In the genomic region with DNA sequence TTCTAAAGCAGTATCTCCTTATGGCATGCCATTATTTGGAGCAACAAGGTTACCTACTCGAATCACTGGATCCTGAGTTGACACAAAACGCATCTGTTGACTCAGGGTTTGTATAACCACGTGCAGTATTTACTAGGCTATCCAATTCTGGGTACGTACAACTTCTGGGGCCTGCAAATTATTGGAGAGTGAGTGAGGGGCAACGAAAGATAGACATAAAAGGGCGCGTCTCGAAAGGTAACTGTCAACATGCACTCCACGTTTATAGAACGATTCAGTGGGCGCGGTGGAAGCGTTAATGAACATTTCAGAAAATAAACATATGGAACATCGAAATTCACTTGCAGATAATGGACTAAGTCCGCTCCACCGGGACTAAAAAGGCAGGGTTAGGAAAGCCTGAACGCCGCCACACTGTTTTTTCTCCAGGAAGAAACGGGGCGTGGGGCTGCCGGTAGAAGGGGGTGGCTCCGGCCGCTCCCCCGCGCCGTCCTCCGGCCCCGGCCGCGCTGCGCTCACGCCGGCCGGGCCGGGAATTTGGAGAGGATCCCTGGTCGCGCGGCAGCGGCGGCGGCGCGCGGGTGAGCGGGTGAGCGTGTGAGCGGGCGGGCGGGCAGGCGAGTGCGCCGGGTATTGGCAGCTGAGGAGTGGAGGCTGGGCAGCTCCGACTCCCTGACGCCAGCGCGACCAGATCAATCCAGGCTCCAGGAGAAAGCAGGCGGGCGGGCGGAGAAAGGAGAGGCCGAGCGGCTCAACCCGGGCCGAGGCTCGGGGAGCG, we compare ENCODE assay signal across 8 cellular contexts. TPM values are rescaled to one million over a fixed set of nuclear protein-coding genes. Genes with fewer than 3 reads are reported as not detected.
DNase-seq lines count a peak whose midpoint lies in the region; ATAC-seq and TF ChIP-seq lines count a peak whose summit lies in the region.

Gene SMAD1, plus strand, starts transcription at position 690 of the 778 bp plus-strand sequence. CDS start 32,761 bp downstream, outside the sequence.

- H3F3A ChIP-seq in PC-9 (ENCODE audit: insufficient read depth, low read depth) = no peaks in the 10 kb centered on the region; the same call in 1 of the 2 replicates

- peak within 1 kb of the TSS; percentile 57 for H3K27ac Mint-ChIP-seq in Caco-2 (ENCODE audit: unreplicated experiment)
- peak within 1 kb of the TSS; percentile 63 for H3K27ac Mint-ChIP-seq in activated naive CD8-positive, alpha-beta T cell treated with anti-CD3 and anti-CD28 coated beads, Interleukin-2, amount 50 U/mL, for 24 hours

- TF ChIP-seq CTCF in Caco-2 (IDR thresholded peaks at IDR 0.05; ENCODE audit: insufficient read depth in 1 of 2, low read depth in 1 of 2, low read length in 1 of 2, severe bottlenecking in 1 of 2, unreplicated experiment in 1 of 2) (no peak), PC-9 (conservative IDR thresholded peaks at IDR 0.05) (no peak), upper lobe of right lung (IDR thresholded peaks at IDR 0.05) (no peak)

- no peaks in the 10 kb centered on the region for H3K36me3 ChIP-seq in Caco-2 (ENCODE audit: control insufficient read depth, insufficient read depth, low read length)
- no peaks in the 10 kb centered on the region for H3K36me3 ChIP-seq in PC-9 (ENCODE audit: low read depth)
- H3K36me3 ChIP-seq in upper lobe of right lung = no peaks in the 10 kb centered on the region

- H3K36me3 Mint-ChIP-seq in Caco-2 (ENCODE audit: insufficient read depth, unreplicated experiment) = no peaks in the 10 kb centered on the region
- H3K36me3 Mint-ChIP-seq in activated naive CD8-positive, alpha-beta T cell treated with anti-CD3 and anti-CD28 coated beads, Interleukin-2, amount 50 U/mL, for 24 hours (ENCODE audit: low read depth) = peaks cover 5% of the 10 kb centered on the region

- no peak within 1 kb of the TSS for H3K4me3 Mint-ChIP-seq in Caco-2 (ENCODE audit: unreplicated experiment)
- H3K4me3 Mint-ChIP-seq in activated naive CD8-positive, alpha-beta T cell treated with anti-CD3 and anti-CD28 coated beads, Interleukin-2, amount 50 U/mL, for 24 hours = peak within 1 kb of the TSS; percentile 77

- peak within 1 kb of the TSS; percentile 71 for H3K27ac ChIP-seq in PC-9
- H3K27ac ChIP-seq in upper lobe of right lung = peak within 1 kb of the TSS; percentile 93

- POLR2A ChIA-PET in Caco-2 (lab: Charles Lee) (no interaction called here), PC-9 (lab: Charles Lee; ENCODE audit: unreplicated experiment) (interaction anchor here (0.6 kb wide), 1 partner anchor 257 kb away, joined by 17 read pairs; no protein-coding TSS in a partner anchor)

- H3K4me3 ChIP-seq in Caco-2 (ENCODE audit: low read depth, low read length) = peak within 1 kb of the TSS; percentile 58
- peak within 1 kb of the TSS; percentile 86 for H3K4me3 ChIP-seq in PC-9
- peak within 1 kb of the TSS; percentile 83 for H3K4me3 ChIP-seq in upper lobe of right lung

- H3K9me3 ChIP-seq in Caco-2 (no peaks in the 10 kb centered on the region), PC-9 (ENCODE audit: insufficient read depth, low read depth) (no peaks in the 10 kb centered on the region), upper lobe of right lung (no peaks in the 10 kb centered on the region)

- H3K9me2 ChIP-seq in PC-9 (ENCODE audit: insufficient read depth) = no peaks in the 10 kb centered on the region

- intact Hi-C loops in Caco-2 (cut with micrococcal nuclease; ENCODE audit: unreplicated experiment) = loop anchor here (10.0 kb wide), 1 partner anchor 133 kb away; the partner anchor contains the start of gene MMAA
- intact Hi-C loops in PC-9 (cut with micrococcal nuclease; ENCODE audit: unreplicated experiment) = loop anchor here (5.0 kb wide), 2 partner anchors 66 to 249 kb away; no protein-coding TSS in a partner anchor
- intact Hi-C loops in Right ventricle myocardium inferior (cut with DNase I) = loop anchor here (5.0 to 10.0 kb wide), 3 partner anchors 51 to 307 kb away; no protein-coding TSS in a partner anchor
- intact Hi-C loops in upper lobe of right lung (cut with DNase I) = no loop called here

- H3K4me1 Mint-ChIP-seq in Caco-2 (ENCODE audit: low read depth, unreplicated experiment) = peaks cover 8% of the 10 kb centered on the region
- peaks cover 12% of the 10 kb centered on the region for H3K4me1 Mint-ChIP-seq in activated naive CD8-positive, alpha-beta T cell treated with anti-CD3 and anti-CD28 coated beads, Interleukin-2, amount 50 U/mL, for 24 hours

- peaks cover 38% of the 10 kb centered on the region for H3K79me2 ChIP-seq in PC-9 (ENCODE audit: low read depth)

- CTCF ChIA-PET in Caco-2 (lab: Charles Lee) = no interaction called here
- CTCF ChIA-PET in PC-9 (lab: Charles Lee) = interaction anchor here (0.6 kb wide), 1 partner anchor 1267 kb away, joined by 4 read pairs; no protein-coding TSS in a partner anchor

- no peaks in the 10 kb centered on the region for H4K20me1 ChIP-seq in PC-9 (ENCODE audit: insufficient read depth)

- H3K27me3 Mint-ChIP-seq in Caco-2 (ENCODE audit: insufficient read depth, unreplicated experiment) = peaks cover 5% of the 10 kb centered on the region
- peaks cover 46% of the 10 kb centered on the region for H3K27me3 Mint-ChIP-seq in activated naive CD8-positive, alpha-beta T cell treated with anti-CD3 and anti-CD28 coated beads, Interleukin-2, amount 50 U/mL, for 24 hours

- ATAC-seq in GM19467 (IDR thresholded peaks at IDR 0.05; ENCODE audit: unreplicated experiment) (peak; percentile 49), Right ventricle myocardium inferior (peak; percentile 95), upper lobe of right lung (peak; percentile 96)
- ATAC-seq in activated naive CD8-positive, alpha-beta T cell treated with anti-CD3 and anti-CD28 coated beads, Interleukin-2, amount 50 U/mL, for 24 hours = peak; percentile 56

- peak within 1 kb of the TSS; percentile 90 for H2AFZ ChIP-seq in PC-9

- H3K4me1 ChIP-seq in Caco-2 (no peaks in the 10 kb centered on the region), PC-9 (replicated peaks; ENCODE audit: insufficient read depth) (peaks cover 22% of the 10 kb centered on the region), upper lobe of right lung (peaks cover 21% of the 10 kb centered on the region)

- H3K4me2 ChIP-seq in PC-9 = peak within 1 kb of the TSS; percentile 95

- no peaks in the 10 kb centered on the region for H3K27me3 ChIP-seq in Caco-2 (replicated peaks; ENCODE audit: control insufficient read depth, insufficient read depth, low read length)
- no peaks in the 10 kb centered on the region for H3K27me3 ChIP-seq in PC-9 (ENCODE audit: insufficient read depth, low read depth)
- H3K27me3 ChIP-seq in upper lobe of right lung = no peaks in the 10 kb centered on the region

- DNase-seq in Caco-2 (peak; percentile 68 to 71), HPDE6-E6E7 (ENCODE audit: extremely low spot score) (peak; percentile 70), PC-9 (peak; percentile 38 to 74), Right ventricle myocardium inferior (ENCODE audit: missing footprints) (peak; percentile 90), occipital lobe (lab: John Stamatoyannopoulos, UW) (peak; percentile 83), upper lobe of right lung (peak; percentile 93)
- peak; percentile 52 for DNase-seq in activated naive CD8-positive, alpha-beta T cell treated with anti-CD3 and anti-CD28 coated beads, Interleukin-2, amount 50 U/mL, for 24 hours

- BruUV-seq in Caco-2 (replicated peaks; lab: Mats Ljungman, UMichigan) (no TSS peak), PC-9 (replicated peaks; lab: Mats Ljungman, UMichigan) (no TSS peak)

- H3K9me3 Mint-ChIP-seq in Caco-2 (ENCODE audit: unreplicated experiment) = no peaks in the 10 kb centered on the region
- peaks cover 5% of the 10 kb centered on the region for H3K9me3 Mint-ChIP-seq in activated naive CD8-positive, alpha-beta T cell treated with anti-CD3 and anti-CD28 coated beads, Interleukin-2, amount 50 U/mL, for 24 hours

RNA-seq across cellular contexts. Expression of gene SMAD1, which starts in this region (rescaled TPM):
- 4.9 and 5.3 TPM in 2 replicates for total RNA-seq in Caco-2 (2022)
- 15.1 and 16.1 TPM in 2 replicates for total RNA-seq in PC-9 (2021)
- 12.0 TPM for total RNA-seq in Right ventricle myocardium inferior
- total RNA-seq in occipital lobe = 18.4 TPM
- total RNA-seq in upper lobe of right lung = 23.9 TPM

Comparison
In these comparisons a context has a peak if more than half of its experiments do, and no peak if none do; other contexts are left out.
1. Peak in every context shown above with its lines: DNase-seq, ATAC-seq, H3K4me3 ChIP-seq and H3K27ac ChIP-seq.